ENCODE assay signal across 11 cellular contexts in the genomic region with DNA sequence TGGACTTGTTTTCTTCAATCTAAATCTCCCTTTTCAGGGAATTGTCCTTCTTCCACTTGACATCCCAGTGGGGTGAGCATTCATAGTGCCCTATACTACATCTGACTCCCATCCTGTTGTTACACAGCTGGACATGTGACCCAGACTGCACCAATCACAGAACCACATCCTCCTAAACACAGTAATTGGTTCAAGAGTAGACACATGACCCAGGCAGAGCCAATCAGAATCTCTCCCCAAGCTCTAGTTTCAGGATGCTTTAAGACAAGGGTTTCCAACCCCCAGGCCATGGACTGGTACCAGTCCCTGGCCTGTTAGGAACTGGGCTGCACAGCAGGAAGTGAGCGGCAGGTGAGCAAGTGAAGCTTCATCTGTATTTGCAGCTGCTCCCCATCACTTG. TPM values are rescaled to one million over a fixed set of nuclear protein-coding genes. Genes with fewer than 3 reads are reported as not detected.
A peak's percentile ranks its signal among the peaks of the same experiment; 100 is the strongest.
DNase-seq lines count a peak whose midpoint lies in the region; ATAC-seq, FAIRE-seq and TF ChIP-seq lines count a peak whose summit lies in the region.
"Had no signal": no experiment of that assay in that cellular context is flagged by ENCODE, and none has a peak within 500 bp of the region (broad histone marks: within the 10 kb centered on the region; RNA-seq: fewer than 3 reads in every experiment).

No MANE protein-coding gene starts in this region.

- no peaks in the 10 kb centered on the region for H3K27me3 Mint-ChIP-seq in CD4-positive, alpha-beta T cell

- no peak overlapping the region for H3K27ac ChIP-seq in CD4-positive, alpha-beta T cell (ENCODE audit: low read depth, low read length)
- H3K27ac ChIP-seq in SJCRH30: no peak overlapping the region
- H3K27ac ChIP-seq: epithelial cell of prostate, SK-N-MC had no signal

- no peaks in the 10 kb centered on the region for H3K9me3 ChIP-seq in CD4-positive, alpha-beta T cell (ENCODE audit: control insufficient read depth, low read length)
- no peaks in the 10 kb centered on the region; the same call in 1 of the 2 replicates for H3K9me3 ChIP-seq in SJCRH30 (replicated peaks)

- intact Hi-C loops in CD4-positive, alpha-beta T cell (cut with DNase I, micrococcal nuclease): no loop called here

- in situ Hi-C loops in GM13976 (cut with MboI; ENCODE audit: low sequenced_read_pairs, unreplicated experiment): no loop called here

- no peak for TF ChIP-seq CTCF in CD4-positive, alpha-beta T cell (IDR thresholded peaks at IDR 0.05)
- TF ChIP-seq CTCF in GM13976 (IDR thresholded peaks at IDR 0.05; ENCODE audit: borderline replicate concordance, control extremely low read depth, extremely low read depth, insufficient read depth, missing control alignments): no peak

- peaks cover 3% of the 10 kb centered on the region; the same call in 1 of the 2 replicates for H3K4me1 ChIP-seq in SJCRH30

- no peak overlapping the region for H3K4me3 ChIP-seq in SJCRH30
- H3K4me3 ChIP-seq: SK-N-MC had no signal

- H3K9me3 Mint-ChIP-seq in CD4-positive, alpha-beta T cell: no peaks in the 10 kb centered on the region

- peaks cover 10% of the 10 kb centered on the region for H3K4me1 Mint-ChIP-seq in CD4-positive, alpha-beta T cell (ENCODE audit: low read depth)

- peak; percentile 43 for FAIRE-seq in H54 (lab: Jason Lieb, UNC)

- no peak for TF ChIP-seq POLR2A in H54 (IDR thresholded peaks at IDR 0.05; ENCODE audit: low read depth, low read length)

- ATAC-seq in CD4-positive, alpha-beta T cell (ENCODE audit: poor library complexity): peak; percentile 55
- ATAC-seq in GM18861 (IDR thresholded peaks at IDR 0.05; ENCODE audit: unreplicated experiment): no peak

- CTCF ChIA-PET in CD4-positive, alpha-beta T cell (lab: Charles Lee): interaction anchor here (1.9 kb wide), 1 partner anchor 30 kb away, joined by 5 read pairs; no protein-coding TSS in a partner anchor

- no peaks in the 10 kb centered on the region for H3K27me3 ChIP-seq in CD4-positive, alpha-beta T cell (ENCODE audit: control insufficient read depth, insufficient read depth, low read length)
- H3K27me3 ChIP-seq in SJCRH30: no peaks in the 10 kb centered on the region

- no peak for DNase-seq in CD4-positive, alpha-beta T cell
- DNase-seq in H54 (ENCODE audit: insufficient read length, low spot score) (peak; percentile 41), SJCRH30 (peak; percentile 53 to 75), germinal center (ENCODE audit: low spot score) (peak; percentile 27), AG08395 (ENCODE audit: low spot score) (no peak), GM13976 (ENCODE audit: low spot score) (no peak), GM19240 (ENCODE audit: insufficient read length, low spot score) (no peak)
- DNase-seq: KG1 had no signal

- POLR2A ChIA-PET in CD4-positive, alpha-beta T cell (lab: Charles Lee): interaction anchor here (1.0 kb wide), 1 partner anchor 33 kb away, joined by 3 read pairs; no protein-coding TSS in a partner anchor

- H3K4me3 Mint-ChIP-seq in CD4-positive, alpha-beta T cell: peak overlapping the region; percentile 27

- H3K27ac Mint-ChIP-seq in CD4-positive, alpha-beta T cell: no peak overlapping the region

- H3K36me3 Mint-ChIP-seq in CD4-positive, alpha-beta T cell (ENCODE audit: low read depth): no peaks in the 10 kb centered on the region

- no peaks in the 10 kb centered on the region for H3K36me3 ChIP-seq in SJCRH30

RNA-seq across cellular contexts. Expression of a gene that starts 5.6 kb away (rescaled TPM):
- 100 to 1,000 TPM in 1 of 2 experiments, 10 to 100 TPM in 1; 96.1 to 101 TPM for total RNA-seq in CD4-positive, alpha-beta T cell
- 267 and 269 TPM in 2 replicates for total RNA-seq in SJCRH30 (2014; rRNA removed; shearing (Covaris generic))

RNA-seq across cellular contexts. Expression of a gene that starts 33.5 kb away (rescaled TPM):
- total RNA-seq in CD4-positive, alpha-beta T cell: 1 to 10 TPM; 6.6 to 7.5 TPM
- total RNA-seq in SJCRH30 (2014; rRNA removed; shearing (Covaris generic)): 14.8 and 17.4 TPM in 2 replicates

RNA-seq across cellular contexts. Expression of a gene that starts 51.0 kb away (rescaled TPM):
- total RNA-seq in CD4-positive, alpha-beta T cell: not detected
- total RNA-seq in SJCRH30 (2014; rRNA removed; shearing (Covaris generic)): 0.06 and 0.10 TPM in 2 replicates

Comparison
In these comparisons a context has a peak if more than half of its experiments do, and no peak if none do; other contexts are left out.
1. DNase-seq: peak in H54 (single experiment), SJCRH30 (2 of 2) and germinal center (single experiment); none in CD4-positive, alpha-beta T cell (0 of 10), AG08395 (single experiment), GM13976 (single experiment) and GM19240 (single experiment).